8 cellular contexts compared by ENCODE assay signal in genomic region chr11:61041755-61042518, GRCh38.
DNase-seq lines count a peak whose midpoint lies in the region; ATAC-seq and TF ChIP-seq lines count a peak whose summit lies in the region.

No MANE protein-coding gene starts in this region.

- in situ Hi-C loops in GM13977 (cut with MboI; ENCODE audit: low pct_unique_long_range_greater_than_20kb, low sequenced_read_pairs, unreplicated experiment), result no loop called here

- TF ChIP-seq CTCF in GM13977 (IDR thresholded peaks at IDR 0.05; ENCODE audit: extremely low read depth, insufficient read depth, missing control alignments), result no peak
- no peak for TF ChIP-seq CTCF in osteocyte (IDR thresholded peaks at IDR 0.05)

- peaks cover 40% of the 10 kb centered on the region for H3K36me3 Mint-ChIP-seq in activated CD4-positive, alpha-beta T cell treated with anti-CD3 and anti-CD28 coated beads, Interleukin-2, amount 10 ng/mL, durations not matched to agents 24 days and 14 days (ENCODE audit: low read depth)
- H3K36me3 Mint-ChIP-seq in osteocyte (ENCODE audit: unreplicated experiment), result no peaks in the 10 kb centered on the region

- no peaks in the 10 kb centered on the region for H3K9me3 Mint-ChIP-seq in activated CD4-positive, alpha-beta T cell treated with anti-CD3 and anti-CD28 coated beads, Interleukin-2, amount 10 ng/mL, durations not matched to agents 24 days and 14 days
- no peaks in the 10 kb centered on the region for H3K9me3 Mint-ChIP-seq in osteocyte (ENCODE audit: unreplicated experiment)

- H3K27ac Mint-ChIP-seq in activated CD4-positive, alpha-beta T cell treated with anti-CD3 and anti-CD28 coated beads, Interleukin-2, amount 10 ng/mL, durations not matched to agents 24 days and 14 days, result peak overlapping the region; percentile 98
- H3K27ac Mint-ChIP-seq in osteocyte (ENCODE audit: unreplicated experiment), result peak overlapping the region; percentile 47

- H3K27me3 Mint-ChIP-seq in activated CD4-positive, alpha-beta T cell treated with anti-CD3 and anti-CD28 coated beads, Interleukin-2, amount 10 ng/mL, durations not matched to agents 24 days and 14 days, result no peaks in the 10 kb centered on the region
- H3K27me3 Mint-ChIP-seq in osteocyte (ENCODE audit: unreplicated experiment), result peaks cover 4% of the 10 kb centered on the region

- peak overlapping the region; percentile 80 for H3K4me3 Mint-ChIP-seq in activated CD4-positive, alpha-beta T cell treated with anti-CD3 and anti-CD28 coated beads, Interleukin-2, amount 10 ng/mL, durations not matched to agents 24 days and 14 days
- H3K4me3 Mint-ChIP-seq in osteocyte (ENCODE audit: unreplicated experiment), result no peak overlapping the region

- peak; percentile 91 for ATAC-seq in HG02642 (IDR thresholded peaks at IDR 0.05; ENCODE audit: poor library complexity, unreplicated experiment)

- intact Hi-C loops in activated CD4-positive, alpha-beta T cell treated with anti-CD3 and anti-CD28 coated beads, Interleukin-2, amount 10 ng/mL, durations not matched to agents 24 days and 14 days (cut with micrococcal nuclease), result loop anchor here (1.0 kb wide), 3 partner anchors 13 to 19 kb away; no protein-coding TSS in a partner anchor

- DNase-seq in GM13977 (ENCODE audit: low spot score), result peak; percentile 88
- peak; percentile 86 for DNase-seq in NCI-H2029 treated with DMSO at 0.1 percent for 48 hours (lab: John Stamatoyannopoulos, UW)
- DNase-seq in activated CD4-positive, alpha-beta T cell treated with anti-CD3 and anti-CD28 coated beads, Interleukin-2, amount 10 ng/mL, durations not matched to agents 24 days and 14 days, result peak; percentile 97
- peak; percentile 79 for DNase-seq in effector CD4-positive, alpha-beta T cell
- no peak for DNase-seq in osteocyte (ENCODE audit: extremely low spot score, unreplicated experiment)
- no peak for DNase-seq in NCI-H1048 (lab: John Stamatoyannopoulos, UW)
- DNase-seq in OCI-M1 (lab: John Stamatoyannopoulos, UW), result no peak

- peaks cover 57% of the 10 kb centered on the region for H3K4me1 Mint-ChIP-seq in activated CD4-positive, alpha-beta T cell treated with anti-CD3 and anti-CD28 coated beads, Interleukin-2, amount 10 ng/mL, durations not matched to agents 24 days and 14 days
- H3K4me1 Mint-ChIP-seq in osteocyte (ENCODE audit: unreplicated experiment), result peaks cover 21% of the 10 kb centered on the region

Comparison
In these comparisons a context has a peak if more than half of its experiments do, and no peak if none do; other contexts are left out.
1. DNase-seq: peak in GM13977 (single experiment), NCI-H2029 treated with DMSO at 0.1 percent for 48 hours (single experiment), activated CD4-positive, alpha-beta T cell treated with anti-CD3 and anti-CD28 coated beads, Interleukin-2, amount 10 ng/mL, durations not matched to agents 24 days and 14 days (single experiment) and effector CD4-positive, alpha-beta T cell (single experiment); none in osteocyte (single experiment), NCI-H1048 (single experiment) and OCI-M1 (single experiment).